ENCODE assay signal across 19 cellular contexts in genomic region chr16:17803625-17804410, GRCh38.
A peak's percentile ranks its signal among the peaks of the same experiment; 100 is the strongest.
DNase-seq lines count a peak whose midpoint lies in the region; ATAC-seq and TF ChIP-seq lines count a peak whose summit lies in the region.
"Had no signal": no experiment of that assay in that cellular context is flagged by ENCODE, and none has a peak within 500 bp of the region (broad histone marks: within the 10 kb centered on the region; RNA-seq: fewer than 3 reads in every experiment).

No MANE protein-coding gene starts in this region.

- H3K36me3 ChIP-seq in ACC112 (ENCODE audit: insufficient read depth, low read length): no peaks in the 10 kb centered on the region
- H3K36me3 ChIP-seq in RWPE2 (ENCODE audit: low read depth): no peaks in the 10 kb centered on the region
- H3K36me3 ChIP-seq in fibroblast of lung (ENCODE audit: control insufficient read depth, insufficient read depth, low read length): no peaks in the 10 kb centered on the region
- H3K36me3 ChIP-seq: breast epithelium, esophagus squamous epithelium, WERI-Rb-1 had no signal

- H2AFZ ChIP-seq in ACC112 (ENCODE audit: low read length, unreplicated experiment) (peak overlapping the region; percentile 7), fibroblast of lung (ENCODE audit: low read length) (no peak overlapping the region)

- H3K9me3 ChIP-seq in RWPE2 (ENCODE audit: severe bottlenecking) (no peaks in the 10 kb centered on the region), fibroblast of lung (ENCODE audit: control insufficient read depth, insufficient read depth, low read depth, low read length) (no peaks in the 10 kb centered on the region)
- H3K9me3 ChIP-seq: breast epithelium, esophagus squamous epithelium had no signal

- peak; percentile 86 for ATAC-seq in RWPE2 (ENCODE audit: low read depth)
- no peak for ATAC-seq in GM18511 (IDR thresholded peaks at IDR 0.05; ENCODE audit: unreplicated experiment)
- no peak for ATAC-seq in esophagus mucosa
- ATAC-seq in left ventricle myocardium superior: no peak
- ATAC-seq: activated CD8-positive, alpha-beta T cell treated with anti-CD3 and anti-CD28 coated beads for 36 hours; activated naive CD4-positive, alpha-beta T cell treated with anti-CD3 and anti-CD28 coated beads, Interleukin-2, amount 50 U/mL, for 72 hours; activated T-cell treated with anti-CD3 and anti-CD28 coated beads, Interleukin-2, amount 50 U/mL, for 72 hours; left cardiac atrium; stimulated activated naive CD8-positive, alpha-beta T cell treated with anti-CD3 and anti-CD28 coated beads, Interleukin-15, amount 100 ng/mL, for 72 hours had no signal

- H3K4me2 ChIP-seq in fibroblast of lung (ENCODE audit: extremely low read depth, insufficient read depth, low read length): no peak overlapping the region

- H3K27ac ChIP-seq in ACC112 (ENCODE audit: low read depth, low read length): peak overlapping the region; percentile 49; the same call in 1 of the 2 replicates
- peak overlapping the region; percentile 34 for H3K27ac ChIP-seq in RWPE2 (ENCODE audit: poor library complexity, severe bottlenecking)
- no peak overlapping the region for H3K27ac ChIP-seq in fibroblast of lung (ENCODE audit: insufficient read depth, low read length)
- H3K27ac ChIP-seq: breast epithelium, esophagus squamous epithelium, WERI-Rb-1 had no signal

- H3K4me1 ChIP-seq in ACC112 (ENCODE audit: control insufficient read depth, insufficient read depth, low read length, unreplicated experiment): peaks cover 6% of the 10 kb centered on the region
- H3K4me1 ChIP-seq in RWPE2 (ENCODE audit: insufficient read depth, poor library complexity, severe bottlenecking): peaks cover 12% of the 10 kb centered on the region
- H3K4me1 ChIP-seq in fibroblast of lung (ENCODE audit: control insufficient read depth, extremely low read depth, insufficient read depth, low read length): no peaks in the 10 kb centered on the region
- H3K4me1 ChIP-seq: breast epithelium, esophagus squamous epithelium had no signal

- TF ChIP-seq CTCF in RWPE2 (IDR thresholded peaks at IDR 0.05; ENCODE audit: poor library complexity, severe bottlenecking) (no peak), fibroblast of lung (conservative IDR thresholded peaks at IDR 0.05 in 1 of 2, IDR thresholded peaks at IDR 0.05 in 1 of 2; ENCODE audit: low read depth in 1 of 2, low read length in 2 of 2) (no peak)

- H3K4me3 ChIP-seq in ACC112 (ENCODE audit: low read depth, low read length): no peak overlapping the region
- H3K4me3 ChIP-seq in RWPE2 (ENCODE audit: severe bottlenecking): no peak overlapping the region
- no peak overlapping the region for H3K4me3 ChIP-seq in fibroblast of lung (replicated peaks in 1 of 4; ENCODE audit: control extremely low read depth in 1 of 4, insufficient read depth in 1 of 4, low read depth in 3 of 4, low read length in 4 of 4)
- H3K4me3 ChIP-seq: breast epithelium, esophagus squamous epithelium had no signal

- H4K20me1 ChIP-seq in fibroblast of lung (ENCODE audit: control insufficient read depth, extremely low read depth, insufficient read depth, low read length): peaks cover 2% of the 10 kb centered on the region

- H3K9ac ChIP-seq in fibroblast of lung (ENCODE audit: insufficient read depth, low read length): no peak overlapping the region

- peaks cover 2% of the 10 kb centered on the region; the same call in 1 of the 2 replicates for H3K27me3 ChIP-seq in ACC112 (ENCODE audit: insufficient read depth, low read length)
- H3K27me3 ChIP-seq in RWPE2 (ENCODE audit: insufficient read depth, poor library complexity, severe bottlenecking): no peaks in the 10 kb centered on the region
- H3K27me3 ChIP-seq in fibroblast of lung (ENCODE audit: control insufficient read depth, insufficient read depth, low read length): no peaks in the 10 kb centered on the region

- DNase-seq in GM04503 (ENCODE audit: low read depth) (peak; percentile 43), RWPE2 (ENCODE audit: low spot score) (no peak), fibroblast of lung (ENCODE audit: low read depth in 2 of 2) (peak; percentile 86 to 98), MV-4-11 (lab: John Stamatoyannopoulos, UW) (no peak), left ventricle myocardium superior (no peak)
- DNase-seq: activated CD8-positive, alpha-beta T cell treated with anti-CD3 and anti-CD28 coated beads for 36 hours; activated T-cell treated with anti-CD3 and anti-CD28 coated beads, Interleukin-2, amount 50 U/mL, for 72 hours; esophagus squamous epithelium; GOT3; left cardiac atrium; NCI-H82; stimulated activated CD4-positive, alpha-beta T cell treated with anti-CD3 and anti-CD28 coated beads, Interleukin-15, amount 100 ng/mL, for 24 hours; stimulated activated naive CD8-positive, alpha-beta T cell treated with anti-CD3 and anti-CD28 coated beads, Interleukin-15, amount 100 ng/mL, for 72 hours; WERI-Rb-1 had no signal

- intact Hi-C loops in left ventricle myocardium superior (cut with micrococcal nuclease): no loop called here

- no peaks in the 10 kb centered on the region for H3K79me2 ChIP-seq in ACC112 (ENCODE audit: control insufficient read depth, insufficient read depth, low read length, unreplicated experiment)
- no peaks in the 10 kb centered on the region for H3K79me2 ChIP-seq in fibroblast of lung (ENCODE audit: control insufficient read depth, insufficient read depth, low read length)

Comparison
In these comparisons a context has a peak if more than half of its experiments do, and no peak if none do; other contexts are left out.
1. DNase-seq: peak in GM04503 (single experiment) and fibroblast of lung (2 of 2); none in RWPE2 (single experiment), MV-4-11 (single experiment) and left ventricle myocardium superior (single experiment).